Comparison of ENCODE assay signal across 18 cellular contexts in the genomic region with DNA sequence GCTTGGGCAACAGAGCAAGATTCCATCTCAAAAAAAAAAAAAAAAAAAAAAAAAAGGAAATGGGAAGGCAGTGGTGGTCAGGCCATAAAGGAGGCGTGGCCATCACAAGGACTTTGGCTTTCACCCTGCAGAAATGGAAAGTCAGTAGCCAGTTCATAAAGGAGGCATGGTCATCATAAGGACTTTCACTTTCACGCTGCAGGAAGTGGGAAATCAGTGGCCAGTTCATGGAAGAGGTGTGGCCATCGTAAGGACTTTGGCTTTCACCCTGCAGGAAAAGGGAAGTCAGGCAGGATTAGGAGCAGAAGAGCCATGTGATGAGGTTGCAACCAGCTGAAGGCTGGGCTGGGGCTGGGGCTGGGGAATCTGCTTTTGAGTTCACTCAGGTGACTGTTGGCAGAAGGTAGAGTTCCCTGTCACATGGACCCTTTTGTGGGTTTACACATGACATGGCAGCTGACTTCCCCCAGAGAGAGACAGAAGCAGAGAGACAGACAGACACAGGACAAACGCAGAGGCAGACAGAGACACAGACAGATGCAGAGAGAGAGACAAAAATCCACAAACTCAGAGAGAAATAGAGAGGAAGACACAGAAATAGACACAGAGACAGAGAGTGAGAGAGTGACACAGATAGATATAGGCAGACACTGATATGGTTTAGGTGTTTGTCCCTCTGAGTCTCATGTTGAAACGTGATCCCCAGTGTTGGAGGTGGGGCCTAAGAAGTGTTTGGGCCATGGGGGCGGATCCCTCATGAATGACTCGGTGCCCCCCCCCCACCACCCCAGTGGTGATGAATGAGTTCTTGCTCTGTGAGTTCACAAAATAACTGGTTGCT.
DNase-seq lines count a peak whose midpoint lies in the region; ATAC-seq and TF ChIP-seq lines count a peak whose summit lies in the region.
"Had no signal": no experiment of that assay in that cellular context is flagged by ENCODE, and none has a peak within 500 bp of the region (broad histone marks: within the 10 kb centered on the region; RNA-seq: fewer than 3 reads in every experiment).

No MANE protein-coding gene starts in this region.

- no peak overlapping the region for H3K4me3 ChIP-seq in osteoblast (ENCODE audit: insufficient read depth, low read length)
- H3K4me3 ChIP-seq: ascending aorta, coronary artery, left ventricle myocardium inferior had no signal

- no peaks in the 10 kb centered on the region for H3K27me3 ChIP-seq in osteoblast (ENCODE audit: insufficient read depth, low read length)
- H3K27me3 ChIP-seq: ascending aorta, BE2C had no signal

- H3K4me2 ChIP-seq in osteoblast (ENCODE audit: insufficient read depth, low read length), result no peak overlapping the region
- H3K4me2 ChIP-seq: SK-N-SH had no signal

- no peak for DNase-seq in activated naive CD4-positive, alpha-beta T cell treated with anti-CD3 and anti-CD28 coated beads, Interleukin-2, amount 10 ng/mL, durations not matched to agents 7 days and 5 days
- no peak for DNase-seq in activated naive CD4-positive, alpha-beta T cell treated with Interleukin-2 at 50 U/mL for 16 hours
- DNase-seq in KBM-7 (peak; percentile 5), osteoblast (ENCODE audit: insufficient read length, low spot score, missing footprints) (no peak), medulla oblongata (ENCODE audit: extremely low spot score) (no peak), NCI-H128 (lab: John Stamatoyannopoulos, UW; ENCODE audit: unreplicated experiment) (no peak), NCI-H187 (lab: John Stamatoyannopoulos, UW) (no peak)
- no peak for DNase-seq in activated CD8-positive, alpha-beta T cell treated with anti-CD3 and anti-CD28 coated beads, Interleukin-2, amount 10 ng/mL, durations not matched to agents 7 days and 5 days
- DNase-seq: activated B cell treated with CpG ODN at 0.5 μM for 24 hours; activated T-cell treated with anti-CD3 and anti-CD28 coated beads, Interleukin-2, amount 50 U/mL, for 24 hours; BE2C; IMR-90; left ventricle myocardium inferior; natural killer cell; NCI-H2081 treated with DMSO at 0.1 percent for 48 hours; SK-N-SH had no signal

- H3K4me3 Mint-ChIP-seq in activated naive CD4-positive, alpha-beta T cell treated with anti-CD3 and anti-CD28 coated beads, Interleukin-2, amount 10 ng/mL, durations not matched to agents 7 days and 5 days, result no peak overlapping the region
- H3K4me3 Mint-ChIP-seq in activated CD8-positive, alpha-beta T cell treated with anti-CD3 and anti-CD28 coated beads, Interleukin-2, amount 10 ng/mL, durations not matched to agents 7 days and 5 days, result no peak overlapping the region
- H3K4me3 Mint-ChIP-seq: activated B cell treated with CpG ODN at 0.5 μM for 24 hours; activated T-cell treated with anti-CD3 and anti-CD28 coated beads, Interleukin-2, amount 50 U/mL, for 24 hours; natural killer cell had no signal

- peaks cover 18% of the 10 kb centered on the region for H3K9me3 Mint-ChIP-seq in activated naive CD4-positive, alpha-beta T cell treated with anti-CD3 and anti-CD28 coated beads, Interleukin-2, amount 10 ng/mL, durations not matched to agents 7 days and 5 days
- no peaks in the 10 kb centered on the region for H3K9me3 Mint-ChIP-seq in activated CD8-positive, alpha-beta T cell treated with anti-CD3 and anti-CD28 coated beads, Interleukin-2, amount 10 ng/mL, durations not matched to agents 7 days and 5 days (ENCODE audit: insufficient read depth)
- H3K9me3 Mint-ChIP-seq: activated T-cell treated with anti-CD3 and anti-CD28 coated beads, Interleukin-2, amount 50 U/mL, for 24 hours had no signal

- H3K9me3 ChIP-seq in osteoblast (ENCODE audit: low read depth, low read length), result peaks cover 2% of the 10 kb centered on the region
- H3K9me3 ChIP-seq: ascending aorta, BE2C, SK-N-SH had no signal

- H3K27me3 Mint-ChIP-seq in activated naive CD4-positive, alpha-beta T cell treated with anti-CD3 and anti-CD28 coated beads, Interleukin-2, amount 10 ng/mL, durations not matched to agents 7 days and 5 days, result peaks cover 8% of the 10 kb centered on the region
- H3K27me3 Mint-ChIP-seq in activated CD8-positive, alpha-beta T cell treated with anti-CD3 and anti-CD28 coated beads, Interleukin-2, amount 10 ng/mL, durations not matched to agents 7 days and 5 days (ENCODE audit: low read depth), result no peaks in the 10 kb centered on the region

- CTCF ChIA-PET in activated naive CD4-positive, alpha-beta T cell treated with anti-CD3 and anti-CD28 coated beads, Interleukin-2, amount 10 ng/mL, durations not matched to agents 7 days and 5 days (lab: Charles Lee), result no interaction called here
- CTCF ChIA-PET in activated CD8-positive, alpha-beta T cell treated with anti-CD3 and anti-CD28 coated beads, Interleukin-2, amount 10 ng/mL, durations not matched to agents 7 days and 5 days (lab: Charles Lee), result no interaction called here

- no peak for ATAC-seq in activated CD8-positive, alpha-beta T cell treated with anti-CD3 and anti-CD28 coated beads, Interleukin-2, amount 10 ng/mL, durations not matched to agents 7 days and 5 days
- ATAC-seq: natural killer cell had no signal

- peaks cover 35% of the 10 kb centered on the region for H3K4me1 Mint-ChIP-seq in activated naive CD4-positive, alpha-beta T cell treated with anti-CD3 and anti-CD28 coated beads, Interleukin-2, amount 10 ng/mL, durations not matched to agents 7 days and 5 days
- H3K4me1 Mint-ChIP-seq in activated CD8-positive, alpha-beta T cell treated with anti-CD3 and anti-CD28 coated beads, Interleukin-2, amount 10 ng/mL, durations not matched to agents 7 days and 5 days (ENCODE audit: low read depth), result peaks cover 15% of the 10 kb centered on the region
- H3K4me1 Mint-ChIP-seq: activated B cell treated with CpG ODN at 0.5 μM for 24 hours, natural killer cell had no signal

- no peaks in the 10 kb centered on the region for H4K20me1 ChIP-seq in osteoblast (ENCODE audit: insufficient read depth, low read length)

- TF ChIP-seq CTCF in osteoblast (IDR thresholded peaks at IDR 0.05; ENCODE audit: extremely low read depth, low read depth, low read length), result no peak

- POLR2A ChIA-PET in activated CD8-positive, alpha-beta T cell treated with anti-CD3 and anti-CD28 coated beads, Interleukin-2, amount 10 ng/mL, durations not matched to agents 7 days and 5 days (lab: Charles Lee), result no interaction called here

- H3K36me3 Mint-ChIP-seq in activated naive CD4-positive, alpha-beta T cell treated with anti-CD3 and anti-CD28 coated beads, Interleukin-2, amount 10 ng/mL, durations not matched to agents 7 days and 5 days, result peaks cover 3% of the 10 kb centered on the region
- H3K36me3 Mint-ChIP-seq in activated CD8-positive, alpha-beta T cell treated with anti-CD3 and anti-CD28 coated beads, Interleukin-2, amount 10 ng/mL, durations not matched to agents 7 days and 5 days (ENCODE audit: low read depth), result no peaks in the 10 kb centered on the region
- H3K36me3 Mint-ChIP-seq: natural killer cell had no signal

- H3K36me3 ChIP-seq in osteoblast (ENCODE audit: insufficient read depth, low read length), result no peaks in the 10 kb centered on the region
- H3K36me3 ChIP-seq: ascending aorta, BE2C, left ventricle myocardium inferior had no signal

- peaks cover 4% of the 10 kb centered on the region for H3K4me1 ChIP-seq in osteoblast (ENCODE audit: insufficient read depth, low read length)
- H3K4me1 ChIP-seq: ascending aorta, BE2C, left ventricle myocardium inferior had no signal

- peak overlapping the region; percentile 64 for H3K27ac Mint-ChIP-seq in activated naive CD4-positive, alpha-beta T cell treated with anti-CD3 and anti-CD28 coated beads, Interleukin-2, amount 10 ng/mL, durations not matched to agents 7 days and 5 days
- peak overlapping the region; percentile 44 for H3K27ac Mint-ChIP-seq in activated CD8-positive, alpha-beta T cell treated with anti-CD3 and anti-CD28 coated beads, Interleukin-2, amount 10 ng/mL, durations not matched to agents 7 days and 5 days
- H3K27ac Mint-ChIP-seq: activated B cell treated with CpG ODN at 0.5 μM for 24 hours, natural killer cell had no signal

- in situ Hi-C loops in KBM-7 (cut with MboI; ENCODE audit: low pct_unique_long_range_greater_than_20kb, low sequenced_read_pairs), result no loop called here

- H3K27ac ChIP-seq in osteoblast (ENCODE audit: low read depth, low read length), result no peak overlapping the region
- H3K27ac ChIP-seq: ascending aorta, coronary artery, left ventricle myocardium inferior had no signal

- H2AFZ ChIP-seq in osteoblast (ENCODE audit: low read length), result peak overlapping the region; percentile 76

- H3K79me2 ChIP-seq in osteoblast (ENCODE audit: insufficient read depth, low read length), result no peaks in the 10 kb centered on the region
